8 cellular contexts compared by ENCODE assay signal in the genomic region with DNA sequence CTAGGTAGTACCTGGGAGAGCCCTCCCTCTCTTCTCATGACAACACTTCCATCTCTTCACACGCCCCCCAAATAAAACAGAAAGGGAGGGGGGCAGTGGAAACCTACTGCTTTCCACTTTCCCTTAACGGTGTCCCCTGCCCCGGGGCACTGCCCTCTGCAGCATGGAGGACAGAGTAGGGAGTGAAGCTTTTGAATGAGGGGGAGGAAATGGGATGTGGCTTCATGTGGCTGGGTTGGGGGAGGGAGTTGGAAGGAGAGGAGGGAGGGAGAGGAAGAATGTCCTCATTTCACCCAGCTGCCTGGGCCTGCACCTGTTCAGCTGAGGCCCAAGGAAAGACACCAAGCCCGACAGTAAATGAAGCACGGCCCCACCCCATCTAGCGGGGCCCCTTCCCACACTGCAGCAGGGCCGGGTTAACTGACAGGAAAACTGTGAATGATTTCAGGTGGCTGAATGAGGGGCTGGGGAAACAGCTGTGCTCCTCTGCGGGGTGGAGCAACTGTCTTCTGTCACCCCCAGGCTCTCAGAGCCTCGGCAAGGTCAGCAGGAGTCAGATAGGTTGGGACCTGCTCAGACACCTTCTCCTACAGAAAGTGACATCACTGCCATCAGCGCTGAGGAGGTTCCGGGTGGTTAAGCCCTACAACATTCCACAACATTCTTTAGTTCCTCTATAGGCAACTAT. TPM values are rescaled to one million over a fixed set of nuclear protein-coding genes. Genes with fewer than 3 reads are reported as not detected.
DNase-seq lines count a peak whose midpoint lies in the region; ATAC-seq, FAIRE-seq and TF ChIP-seq lines count a peak whose summit lies in the region.

No MANE protein-coding gene starts in this region.

- DNase-seq in NOMO-1 (lab: John Stamatoyannopoulos, UW; ENCODE audit: unreplicated experiment in 2 of 2): peak; percentile 33 to 35
- no peak for DNase-seq in NOMO-1 treated with DMSO at 0.1 percent for 48 hours (lab: John Stamatoyannopoulos, UW; ENCODE audit: unreplicated experiment)
- peak; percentile 29 for DNase-seq in NCI-H2196 (lab: John Stamatoyannopoulos, UW; ENCODE audit: unreplicated experiment)
- DNase-seq in GM12878 (ENCODE audit: low read depth, low spot score): no peak
- no peak for DNase-seq in neuronal stem cell (ENCODE audit: low spot score)
- no peak for DNase-seq in stimulated activated CD4-positive, alpha-beta T cell treated with anti-CD3 and anti-CD28 coated beads, Interleukin-12 subunit alpha, Interleukin-12 subunit beta, amount 100 ng/mL, for 4 hours
- DNase-seq in stimulated activated naive CD4-positive, alpha-beta T cell treated with Interleukin-2 at 50 U/mL for 16 hours (lab: John Stamatoyannopoulos, UW): no peak

- no peak overlapping the region for H2BK120ac ChIP-seq in neuronal stem cell (ENCODE audit: low read depth, low read length)

- no peak overlapping the region for H3K9ac ChIP-seq in GM12878 (ENCODE audit: control insufficient read depth, insufficient read depth, low read length)
- no peak overlapping the region for H3K9ac ChIP-seq in neuronal stem cell (ENCODE audit: low read depth, low read length, poor library complexity)

- peak; percentile 48; the same call in 1 of the 2 replicates for TF ChIP-seq POLR2A in GM12878 (IDR thresholded peaks at IDR 0.05; ENCODE audit: low read depth, low read length)

- H3K4me3 ChIP-seq in GM12878 (no peak overlapping the region), neuronal stem cell (ENCODE audit: low read length in 2 of 2) (no peak overlapping the region)

- SMC1A ChIA-PET in GM12878 (lab: Charles Lee; ENCODE audit: uncharacterized antibody, unreplicated experiment): interaction anchor here (0.6 to 3.6 kb wide), 4 partner anchors 18 to 1099 kb away, joined by 3 to 10 read pairs (median 4); a partner anchor contains a TSS

- TF ChIP-seq EP300 in GM12878 (IDR thresholded peaks at IDR 0.05; ENCODE audit: borderline replicate concordance in 1 of 2, control insufficient read depth in 1 of 2, low read depth in 2 of 2, low read length in 2 of 2): no peak

- no peak for TF ChIP-seq RAD21 in GM12878 (IDR thresholded peaks at IDR 0.05; ENCODE audit: insufficient read depth, low read depth, low read length)

- H3K79me1 ChIP-seq in neuronal stem cell (ENCODE audit: low read depth, low read length): no peaks in the 10 kb centered on the region

- no peak overlapping the region for H2BK15ac ChIP-seq in neuronal stem cell (ENCODE audit: low read length)

- H3K18ac ChIP-seq in neuronal stem cell (ENCODE audit: low read length): no peak overlapping the region

- no peak overlapping the region for H3K14ac ChIP-seq in neuronal stem cell (ENCODE audit: low read length)

- intact Hi-C loops in GM12878 (cut with micrococcal nuclease; ENCODE audit: unreplicated experiment): no loop called here

- no peak overlapping the region for H3K4ac ChIP-seq in neuronal stem cell (ENCODE audit: low read length)

- BruUV-seq in GM12878 (replicated peaks; lab: Mats Ljungman, UMichigan): no TSS peak

- H4K20me1 ChIP-seq in GM12878 (ENCODE audit: control insufficient read depth, insufficient read depth): no peaks in the 10 kb centered on the region

- no peak overlapping the region for H4K8ac ChIP-seq in neuronal stem cell (ENCODE audit: low read depth, low read length)

- no peak overlapping the region for H2BK5ac ChIP-seq in neuronal stem cell (ENCODE audit: low read length)

- CTCF ChIA-PET in GM12878 (lab: Yijun Ruan, JAX): no interaction called here

- no peak overlapping the region for H3K23ac ChIP-seq in neuronal stem cell (ENCODE audit: low read depth, low read length, poor library complexity)

- no peak overlapping the region for H2AK5ac ChIP-seq in neuronal stem cell (ENCODE audit: low read depth, low read length)

- H2AFZ ChIP-seq in GM12878 (ENCODE audit: control insufficient read depth, low read depth, low read length): peak overlapping the region; percentile 65
- peak overlapping the region; percentile 85 for H2AFZ ChIP-seq in neuronal stem cell (ENCODE audit: low read length)

- WGBS in GM12878 (ENCODE audit: insufficient coverage, insufficient replicate concordance, low lambda C conversion rate, missing lambda C conversion rate): 7% methylated on average over 11 of the region's 11 CpGs
- no CpG with 5 or more reads among the region's 11 CpGs for whole genome bisulfite sequencing in neuronal stem cell (ENCODE audit: extremely low coverage in 2 of 2, insufficient read length in 2 of 2, insufficient replicate concordance in 1 of 2), 2 donors

- H3K4me2 ChIP-seq in GM12878 (ENCODE audit: control insufficient read depth, insufficient read depth) (peak overlapping the region; percentile 68), neuronal stem cell (ENCODE audit: insufficient read depth, low read length, poor library complexity, severe bottlenecking) (no peak overlapping the region)

- H3K36me3 ChIP-seq in GM12878 (ENCODE audit: control insufficient read depth in 2 of 2, insufficient read depth in 2 of 2, low read length in 1 of 2): no peaks in the 10 kb centered on the region; a peak in 1 of 4 replicates
- H3K36me3 ChIP-seq in neuronal stem cell (replicated peaks in 1 of 2; ENCODE audit: control insufficient read depth in 2 of 2, insufficient read depth in 2 of 2, low read length in 2 of 2): no peaks in the 10 kb centered on the region

- H4K91ac ChIP-seq in neuronal stem cell (ENCODE audit: low read depth, low read length, poor library complexity): no peak overlapping the region

- H3K9me3 ChIP-seq in GM12878 (replicated peaks; ENCODE audit: control insufficient read depth, insufficient read depth, low read length): no peaks in the 10 kb centered on the region
- no peaks in the 10 kb centered on the region for H3K9me3 ChIP-seq in neuronal stem cell (replicated peaks in 1 of 2; ENCODE audit: control insufficient read depth in 2 of 2, insufficient read depth in 1 of 2, low read depth in 1 of 2, low read length in 2 of 2)

- peak; percentile 65 for FAIRE-seq in GM12878 (lab: Jason Lieb, UNC)

- no peak for TF ChIP-seq CTCF in GM12878 (IDR thresholded peaks at IDR 0.05 in 2 of 3, conservative IDR thresholded peaks at IDR 0.05 in 1 of 3; ENCODE audit: control insufficient read depth in 2 of 3, extremely low read depth in 1 of 3, insufficient read depth in 1 of 3, low read depth in 3 of 3, low read length in 3 of 3)

- H3K79me2 ChIP-seq in GM12878 (ENCODE audit: control insufficient read depth, insufficient read depth, low read length): no peaks in the 10 kb centered on the region

- RAD21 ChIA-PET in GM12878 (lab: Charles Lee; ENCODE audit: unreplicated experiment): no interaction called here

- no peak overlapping the region for H2BK12ac ChIP-seq in neuronal stem cell (ENCODE audit: low read length)

- H3K27ac ChIP-seq in GM12878 (ENCODE audit: control insufficient read depth, insufficient read depth) (peak overlapping the region; percentile 51), neuronal stem cell (replicated peaks; ENCODE audit: low read length) (no peak overlapping the region)

- H3K4me1 ChIP-seq in GM12878 (ENCODE audit: control insufficient read depth, insufficient read depth, low read length) (peaks cover 16% of the 10 kb centered on the region), neuronal stem cell (ENCODE audit: control insufficient read depth in 2 of 2, insufficient read depth in 1 of 2, low read depth in 1 of 2, low read length in 2 of 2) (peaks cover 6 to 14% of the 10 kb centered on the region in 2 donors)

- POLR2A ChIA-PET in GM12878 (lab: Charles Lee): interaction anchor here (0.8 kb wide), 1 partner anchor 10 kb away, joined by 7 read pairs; no protein-coding TSS in a partner anchor

- peak; percentile 74 for ATAC-seq in GM12878
- no peak for ATAC-seq in GM19035 (IDR thresholded peaks at IDR 0.05; ENCODE audit: unreplicated experiment)

- H3K27me3 ChIP-seq in GM12878 (replicated peaks in 1 of 2; ENCODE audit: control insufficient read depth in 2 of 2, insufficient read depth in 2 of 2, low read length in 1 of 2): no peaks in the 10 kb centered on the region
- no peaks in the 10 kb centered on the region for H3K27me3 ChIP-seq in neuronal stem cell (ENCODE audit: control insufficient read depth in 3 of 3, insufficient read depth in 3 of 3, low read depth in 1 of 3, low read length in 3 of 3)

- in situ Hi-C loops in GM12878 (cut with MboI): no loop called here

TF ChIP-seq in GM12878, 131 proteins besides CTCF, POLR2A, EP300 and RAD21 (continues in another document):
- 0 out of 2 replicates have a peak, but pooled peaks have one; percentile 7 for TF ChIP-seq TCF12 (IDR thresholded peaks at IDR 0.05; ENCODE audit: low read depth, low read length)
- peak; percentile 64; the same call in 1 of the 2 replicates for TF ChIP-seq EED (IDR thresholded peaks at IDR 0.05; ENCODE audit: low read depth)
- TF ChIP-seq ATF7 (IDR thresholded peaks at IDR 0.05; ENCODE audit: low read depth): no peak
- TF ChIP-seq, protein P1, sequence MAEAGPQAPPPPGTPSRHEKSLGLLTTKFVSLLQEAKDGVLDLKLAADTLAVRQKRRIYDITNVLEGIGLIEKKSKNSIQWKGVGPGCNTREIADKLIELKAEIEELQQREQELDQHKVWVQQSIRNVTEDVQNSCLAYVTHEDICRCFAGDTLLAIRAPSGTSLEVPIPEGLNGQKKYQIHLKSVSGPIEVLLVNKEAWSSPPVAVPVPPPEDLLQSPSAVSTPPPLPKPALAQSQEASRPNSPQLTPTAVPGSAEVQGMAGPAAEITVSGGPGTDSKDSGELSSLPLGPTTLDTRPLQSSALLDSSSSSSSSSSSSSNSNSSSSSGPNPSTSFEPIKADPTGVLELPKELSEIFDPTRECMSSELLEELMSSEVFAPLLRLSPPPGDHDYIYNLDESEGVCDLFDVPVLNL (IDR thresholded peaks at IDR 0.05; ENCODE audit: low read depth, low read length): no peak
- TF ChIP-seq RUNX3 (IDR thresholded peaks at IDR 0.05; ENCODE audit: low read length): peak; percentile 37

RNA-seq across cellular contexts. Expression of a gene that starts 40.0 kb away (rescaled TPM):
- 64.3 and 67.3 TPM in 2 replicates for total RNA-seq in GM12878 (2013; cell fraction: nucleolus; rRNA removed)
- total RNA-seq in GM12878 (2014; rRNA removed): 14.6 and 22.8 TPM in 2 replicates
- total RNA-seq in GM12878 (2014; rRNA removed; fragmentation: Illumina TruSeq; extraction: Trizol): 17.1 and 18.6 TPM in 2 replicates
- 24.2 and 26.2 TPM in 2 replicates for total RNA-seq in GM12878 (2021)
- polyA plus RNA-seq in GM12878 (2011; ENCODE audit: low read depth): 7.1 TPM
- 23.2 and 30.9 TPM in 2 replicates for polyA plus RNA-seq in GM12878 (2011; rRNA removed)
- polyA plus RNA-seq in GM12878 (2011; cell fraction: cytosol; rRNA removed): 32.8 and 45.3 TPM in 2 replicates
- 20.3 and 30.6 TPM in 2 replicates for polyA plus RNA-seq in GM12878 (2011; cell fraction: nucleus; rRNA removed)
- polyA plus RNA-seq in GM12878 (2012): 10.2 and 12.2 TPM in 2 replicates
- polyA plus RNA-seq in GM12878 (2014; fragmentation: Illumina TruSeq; extraction: Trizol): 11.7 and 21.2 TPM in 2 replicates
- polyA plus RNA-seq in GM12878 (2014; fragmentation: Nextera tagmentation; extraction: Ambion mirVana): 10 to 100 TPM; 17.5 to 25.5 TPM
- 24.8 and 26.5 TPM in 2 replicates for polyA plus RNA-seq in GM12878 (2014; rRNA removed)
- polyA plus RNA-seq in GM12878 (2016; fragmentation: Nextera tagmentation; extraction: Ambion mirVana): 10 to 100 TPM; 11.7 to 15.3 TPM
- polyA minus RNA-seq in GM12878 (2011; rRNA and poly(A)+ RNA removed): 58.2 and 62.9 TPM in 2 replicates
- polyA minus RNA-seq in GM12878 (2011; cell fraction: cytosol; rRNA and poly(A)+ RNA removed): 12.7 and 14.0 TPM in 2 replicates
- polyA minus RNA-seq in GM12878 (2011; cell fraction: nucleus; rRNA and poly(A)+ RNA removed): 15.8 and 40.9 TPM in 2 replicates
- 30.4 TPM for polyA plus RNA-seq in neuronal stem cell (2013, experiment 1 of 2)
- polyA plus RNA-seq in neuronal stem cell (2013, experiment 2 of 2): 29.3 TPM

Comparison
In these comparisons a context has a peak if more than half of its experiments do, and no peak if none do; other contexts are left out.
1. DNase-seq: peak in NOMO-1 (2 of 2) and NCI-H2196 (single experiment); none in NOMO-1 treated with DMSO at 0.1 percent for 48 hours (single experiment), GM12878 (single experiment), neuronal stem cell (single experiment), stimulated activated CD4-positive, alpha-beta T cell treated with anti-CD3 and anti-CD28 coated beads, Interleukin-12 subunit alpha, Interleukin-12 subunit beta, amount 100 ng/mL, for 4 hours (single experiment) and stimulated activated naive CD4-positive, alpha-beta T cell treated with Interleukin-2 at 50 U/mL for 16 hours (single experiment).